In the genomic region with DNA sequence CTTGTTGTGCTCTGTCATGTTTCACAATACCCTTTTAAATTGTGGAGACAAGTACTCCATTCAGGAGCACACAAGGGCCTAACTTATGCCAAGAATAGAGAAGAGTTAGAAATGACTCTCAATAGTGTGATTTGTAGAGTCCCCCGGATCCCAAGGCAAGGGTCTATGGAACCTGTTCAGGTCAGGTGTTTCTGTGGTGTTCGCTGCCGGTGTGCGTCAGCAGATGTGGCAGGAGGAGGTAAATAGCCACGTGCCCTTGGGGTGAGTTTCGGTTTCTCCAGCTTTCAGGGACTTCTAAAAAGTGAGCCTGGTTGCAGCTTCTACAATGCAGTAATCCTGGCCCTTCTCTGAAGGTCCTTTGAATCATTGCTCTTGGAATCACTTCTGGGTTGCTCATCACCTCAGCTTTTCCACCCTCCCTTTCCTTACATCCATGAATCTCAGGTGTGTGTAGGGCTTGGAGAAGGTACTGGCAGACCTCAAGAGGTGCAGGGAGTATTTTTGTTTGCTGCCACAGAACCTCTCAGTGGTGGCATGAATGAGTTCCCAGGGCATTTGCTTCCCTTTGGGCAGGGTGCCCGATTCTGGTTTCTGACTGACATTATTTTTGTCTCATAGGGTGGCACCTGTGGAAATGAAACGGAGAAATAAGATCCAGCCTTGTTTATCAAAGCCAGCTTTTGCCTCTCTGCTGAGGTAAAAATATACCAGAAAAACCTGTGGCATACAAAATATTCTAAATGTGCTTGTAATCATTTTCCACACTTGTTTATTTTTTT, we compare ENCODE assay signal across 8 cellular contexts. TPM values are rescaled to one million over a fixed set of nuclear protein-coding genes. Genes with fewer than 3 reads are reported as not detected.
DNase-seq lines count a peak whose midpoint lies in the region; ATAC-seq and TF ChIP-seq lines count a peak whose summit lies in the region.
"Had no signal": no experiment of that assay in that cellular context is flagged by ENCODE, and none has a peak within 500 bp of the region (broad histone marks: within the 10 kb centered on the region; RNA-seq: fewer than 3 reads in every experiment).

No MANE protein-coding gene starts in this region.

- no peaks in the 10 kb centered on the region for H3K27me3 ChIP-seq in sigmoid colon

- intact Hi-C loops in sigmoid colon (cut with DNase I), result no loop called here

- 61 to 78% methylated on average over 8 of the region's 8 CpGs for WGBS in sigmoid colon, 2 donors

- peak; percentile 24 for DNase-seq in cerebellar cortex (ENCODE audit: low spot score)
- DNase-seq in sigmoid colon, result no peak
- no peak for DNase-seq in activated gamma-delta T cell (lab: John Stamatoyannopoulos, UW)
- DNase-seq in RWPE1 (ENCODE audit: low spot score), result no peak
- DNase-seq in NCI-H748 (lab: John Stamatoyannopoulos, UW; ENCODE audit: unreplicated experiment), result no peak
- DNase-seq: NCI-H1436 treated with DMSO at 0.1 percent for 48 hours had no signal

- H3K27ac ChIP-seq in sigmoid colon (peak overlapping the region; percentile 16 to 32 (median 25)), RWPE1 (no peak overlapping the region)

- TF ChIP-seq EP300 in sigmoid colon (IDR thresholded peaks at IDR 0.05), result no peak

- H3K36me3 ChIP-seq in sigmoid colon, result no peaks in the 10 kb centered on the region

- POLR2A ChIA-PET in RWPE1 (lab: Yijun Ruan, JAX; ENCODE audit: low non-redundant PET), result no interaction called here

- CTCF ChIA-PET in RWPE1 (lab: Yijun Ruan, JAX), result interaction anchor here (0.6 kb wide), 1 partner anchor 177 kb away, joined by 3 read pairs; a partner anchor contains a TSS

- no peaks in the 10 kb centered on the region for H3K9me3 ChIP-seq in sigmoid colon

- no peak for TF ChIP-seq POLR2A in sigmoid colon (IDR thresholded peaks at IDR 0.05)

- TF ChIP-seq CTCF in sigmoid colon (IDR thresholded peaks at IDR 0.05), result no peak
- TF ChIP-seq CTCF in RWPE1 (conservative IDR thresholded peaks at IDR 0.05; ENCODE audit: low read depth), result no peak

- ATAC-seq in GM19438 (IDR thresholded peaks at IDR 0.05; ENCODE audit: low read depth, unreplicated experiment) (peak; percentile 70), HG03066 (IDR thresholded peaks at IDR 0.05; ENCODE audit: low read depth, unreplicated experiment) (peak; percentile 62)

- no peak overlapping the region for H3K4me3 ChIP-seq in sigmoid colon

- H3K4me1 ChIP-seq in sigmoid colon, result no peaks in the 10 kb centered on the region

RNA-seq across cellular contexts. Expression of a gene that starts 7.3 kb away (rescaled TPM):
- total RNA-seq in sigmoid colon, result 10 to 100 TPM in 2 of 4 donors, 1 to 10 TPM in 2; 3.9 to 11.8 (median 9.9) TPM
- 1 to 10 TPM; 2.4 to 3.2 (median 2.4) TPM for polyA plus RNA-seq in sigmoid colon
